1 cellular context compared by ENCODE assay signal in genomic region chr7:43726466-43726865, GRCh38.
TF ChIP-seq lines count a peak whose summit lies in the region.

No MANE protein-coding gene starts in this region.

TF ChIP-seq in GM12878, 131 proteins besides CTCF, POLR2A, EP300 and RAD21:
- no peak for TF ChIP-seq TCF7 (IDR thresholded peaks at IDR 0.05; ENCODE audit: borderline replicate concordance)
- TF ChIP-seq STAT1 (conservative IDR thresholded peaks at IDR 0.05), result no peak
- no peak for TF ChIP-seq GATAD2B (conservative IDR thresholded peaks at IDR 0.05; ENCODE audit: low read depth)
- no peak for TF ChIP-seq FOXM1 (IDR thresholded peaks at IDR 0.05; ENCODE audit: low read depth, low read length)
- no peak for TF ChIP-seq EGR1 (IDR thresholded peaks at IDR 0.05; ENCODE audit: borderline replicate concordance in 1 of 2, low read depth in 2 of 2, low read length in 2 of 2)
- TF ChIP-seq E4F1 (IDR thresholded peaks at IDR 0.05; ENCODE audit: borderline replicate concordance, partially characterized antibody), result no peak
- TF ChIP-seq BACH1 (IDR thresholded peaks at IDR 0.05; ENCODE audit: borderline replicate concordance), result no peak
- no peak for TF ChIP-seq MYC (IDR thresholded peaks at IDR 0.05; ENCODE audit: insufficient read depth, insufficient read length, insufficient replicate concordance, low read length, severe bottlenecking)
- no peak for TF ChIP-seq MTA2 (IDR thresholded peaks at IDR 0.05; ENCODE audit: low read depth)
- TF ChIP-seq ATF2 (IDR thresholded peaks at IDR 0.05; ENCODE audit: low read length), result no peak
- TF ChIP-seq FOS (IDR thresholded peaks at IDR 0.05; ENCODE audit: borderline replicate concordance, extremely low read depth, insufficient read length), result no peak
- no peak for TF ChIP-seq DPF2 (IDR thresholded peaks at IDR 0.05)
- TF ChIP-seq HDAC6 (IDR thresholded peaks at IDR 0.05; ENCODE audit: unreplicated experiment), result no peak
